34 cellular contexts compared by ENCODE assay signal in the genomic region with DNA sequence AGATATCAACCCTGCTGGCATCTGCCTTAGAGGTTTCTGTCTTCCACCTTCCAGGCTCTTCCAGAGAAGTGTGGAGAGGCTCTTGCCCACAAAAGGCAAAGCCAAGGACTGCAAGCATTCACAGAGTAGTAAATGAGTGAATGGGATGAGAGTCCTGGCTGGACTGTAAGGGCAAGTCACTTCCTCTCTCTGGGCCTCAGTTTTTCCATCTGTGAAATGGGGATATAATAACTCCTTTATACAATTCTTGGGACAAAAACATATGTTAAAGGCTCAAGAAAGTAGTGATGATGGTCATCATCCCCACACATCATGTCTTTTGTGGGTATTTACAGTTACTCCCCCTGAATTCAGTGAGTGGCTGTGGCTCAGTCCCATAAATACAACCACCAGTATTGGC. TPM values are rescaled to one million over a fixed set of nuclear protein-coding genes. Genes with fewer than 3 reads are reported as not detected.
"Had no signal": no experiment of that assay in that cellular context is flagged by ENCODE, and none has a peak within 500 bp of the region (broad histone marks: within the 10 kb centered on the region; RNA-seq: fewer than 3 reads in every experiment).

No MANE protein-coding gene starts in this region.

- DNase-seq: activated effector memory CD4-positive, alpha-beta T cell treated with anti-CD3 and anti-CD28 coated beads, Interleukin-2, amount 50 U/mL, for 16 hours; activated effector memory CD4-positive, alpha-beta T cell treated with Interleukin-2 at 50 U/mL for 16 hours; activated gamma-delta T cell; activated gamma-delta T cell treated with Interleukin-2 at 50 U/mL for 16 hours; activated naive CD4-positive, alpha-beta T cell; activated naive CD4-positive, alpha-beta T cell treated with anti-CD3 and anti-CD28 coated beads for 36 hours; activated naive CD4-positive, alpha-beta T cell treated with anti-CD3 and anti-CD28 coated beads, Interleukin-2, amount 10 ng/mL, durations not matched to agents 7 days and 5 days; activated naive CD4-positive, alpha-beta T cell treated with anti-CD3 and anti-CD28 coated beads, Interleukin-2, amount 50 U/mL, for 16 hours; activated naive CD4-positive, alpha-beta T cell treated with Interleukin-2 at 50 U/mL for 16 hours; activated naive CD8-positive, alpha-beta T cell treated with anti-CD3 and anti-CD28 coated beads for 36 hours; activated naive CD8-positive, alpha-beta T cell treated with anti-CD3 and anti-CD28 coated beads, Interleukin-2, amount 10 ng/mL, durations not matched to agents 7 days and 5 days; activated naive CD8-positive, alpha-beta T cell treated with anti-CD3 and anti-CD28 coated beads, Interleukin-2, amount 50 U/mL, for 24 hours; activated T-cell treated with anti-CD3 and anti-CD28 coated beads, Interleukin-2, amount 50 U/mL, for 1 hour; activated T-cell treated with anti-CD3 and anti-CD28 coated beads, Interleukin-2, amount 50 U/mL, for 24 hours; activated T-cell treated with anti-CD3 and anti-CD28 coated beads, Interleukin-2, amount 50 U/mL, for 4 hours; activated T-cell treated with anti-CD3 and anti-CD28 coated beads, Interleukin-2, amount 50 U/mL, for 48 hours; activated T-cell treated with anti-CD3 and anti-CD28 coated beads, Interleukin-2, amount 50 U/mL, for 72 hours; adrenal gland; amniotic stem cell; amygdala; anterior cingulate cortex; body of pancreas; brain microvascular endothelial cell; caudate nucleus; central memory CD4-positive, alpha-beta T cell; cerebellar nuclear complex had no signal

- H3K27ac ChIP-seq: adrenal gland, ascending aorta, body of pancreas, brain microvascular endothelial cell, breast epithelium, cardiac muscle cell had no signal

- H3K27me3 ChIP-seq: ascending aorta had no signal

- FAIRE-seq: astrocyte had no signal

- ATAC-seq: activated naive CD4-positive, alpha-beta T cell treated with anti-CD3 and anti-CD28 coated beads, Interleukin-2, amount 50 U/mL, for 72 hours; activated naive CD8-positive, alpha-beta T cell treated with anti-CD3 and anti-CD28 coated beads, Interleukin-2, amount 50 U/mL, for 24 hours; activated T-cell treated with anti-CD3 and anti-CD28 coated beads, Interleukin-2, amount 50 U/mL, for 4 hours; activated T-cell treated with anti-CD3 and anti-CD28 coated beads, Interleukin-2, amount 50 U/mL, for 72 hours; activated T-helper 17 cell treated with anti-CD3 and anti-CD28 coated beads, Interleukin-2, amount 50 U/mL, for 72 hours; body of pancreas had no signal

- H3K4me1 ChIP-seq: adrenal gland, ascending aorta, body of pancreas, breast epithelium had no signal

- H3K9me3 ChIP-seq: adrenal gland, ascending aorta, body of pancreas, breast epithelium had no signal

- H3K4me3 ChIP-seq: adrenal gland, ascending aorta, body of pancreas, breast epithelium, cardiac muscle cell had no signal

- H3K36me3 ChIP-seq: adrenal gland, ascending aorta, brain microvascular endothelial cell, breast epithelium, cardiac muscle cell had no signal

RNA-seq across cellular contexts. Expression of a gene that starts 10.7 kb away (rescaled TPM):
- total RNA-seq: activated naive CD4-positive, alpha-beta T cell treated with anti-CD3 and anti-CD28 coated beads for 36 hours; activated naive CD4-positive, alpha-beta T cell treated with anti-CD3 and anti-CD28 coated beads, Interleukin-2, amount 50 U/mL, for 72 hours; activated T-cell treated with anti-CD3 and anti-CD28 coated beads, Interleukin-2, amount 50 U/mL, for 72 hours; activated T-helper 1 cell treated with anti-CD3 and anti-CD28 coated beads, Interleukin-12 subunit alpha, Interleukin-12 subunit beta, Interleukin-2, Interleukin-4 antibody, amounts not matched to agents 30 ng/mL and 10 ng/mL and 1 ng/mL, durations not matched to agents 14 hours and 24 hours and 36 hours; bronchial epithelial cell had no signal
